17 cellular contexts compared by ENCODE assay signal in genomic region chr17:8167526-8167925, GRCh38. TPM values are rescaled to one million over a fixed set of nuclear protein-coding genes. Genes with fewer than 3 reads are reported as not detected.
DNase-seq lines count a peak whose midpoint lies in the region; ATAC-seq and TF ChIP-seq lines count a peak whose summit lies in the region.
"Had no signal": no experiment of that assay in that cellular context is flagged by ENCODE, and none has a peak within 500 bp of the region (broad histone marks: within the 10 kb centered on the region; RNA-seq: fewer than 3 reads in every experiment).

No MANE protein-coding gene starts in this region.

- ATAC-seq in CD4-positive, alpha-beta T cell (ENCODE audit: poor library complexity): no peak
- ATAC-seq in GM19395 (IDR thresholded peaks at IDR 0.05; ENCODE audit: unreplicated experiment): no peak
- ATAC-seq: CD8-positive, alpha-beta T cell; GM12878 had no signal

- TF ChIP-seq POLR2A in tibial nerve (IDR thresholded peaks at IDR 0.05): no peak

- 36 to 49% methylated on average over 3 of the region's 3 CpGs for WGBS in tibial nerve, 2 donors

- H3K9me3 Mint-ChIP-seq in CD4-positive, alpha-beta T cell: no peaks in the 10 kb centered on the region
- H3K9me3 Mint-ChIP-seq in neural crest cell: no peaks in the 10 kb centered on the region
- H3K9me3 Mint-ChIP-seq: CD8-positive, alpha-beta T cell had no signal

- no peaks in the 10 kb centered on the region for H3K9me3 ChIP-seq in CD4-positive, alpha-beta T cell (ENCODE audit: control insufficient read depth, low read length)
- no peaks in the 10 kb centered on the region for H3K9me3 ChIP-seq in tibial nerve

- peaks cover 9% of the 10 kb centered on the region for H3K36me3 Mint-ChIP-seq in CD4-positive, alpha-beta T cell (ENCODE audit: low read depth)
- no peaks in the 10 kb centered on the region for H3K36me3 Mint-ChIP-seq in neural crest cell (ENCODE audit: low read depth)
- H3K36me3 Mint-ChIP-seq: CD8-positive, alpha-beta T cell had no signal

- H3K27me3 Mint-ChIP-seq in CD4-positive, alpha-beta T cell: no peaks in the 10 kb centered on the region
- no peaks in the 10 kb centered on the region for H3K27me3 Mint-ChIP-seq in neural crest cell (ENCODE audit: low read depth)

- POLR2A ChIA-PET in CD4-positive, alpha-beta T cell (lab: Charles Lee): interaction anchor here (0.8 to 1.8 kb wide), 4 partner anchors 11 to 54 kb away, joined by 3 to 8 read pairs (median 4); no protein-coding TSS in a partner anchor
- POLR2A ChIA-PET in RWPE1 (lab: Yijun Ruan, JAX; ENCODE audit: low non-redundant PET): no interaction called here

- intact Hi-C loops in CD4-positive, alpha-beta T cell (cut with DNase I, micrococcal nuclease): no loop called here

- TF ChIP-seq CTCF in CD4-positive, alpha-beta T cell (IDR thresholded peaks at IDR 0.05): no peak
- TF ChIP-seq CTCF in RWPE1 (conservative IDR thresholded peaks at IDR 0.05; ENCODE audit: low read depth) (no peak), neural crest cell (conservative IDR thresholded peaks at IDR 0.05) (no peak), tibial nerve (IDR thresholded peaks at IDR 0.05) (no peak)

- peaks cover 33% of the 10 kb centered on the region for H3K4me1 Mint-ChIP-seq in CD4-positive, alpha-beta T cell (ENCODE audit: low read depth)
- H3K4me1 Mint-ChIP-seq in neural crest cell: peaks cover 29% of the 10 kb centered on the region

- no peak for DNase-seq in CD4-positive, alpha-beta T cell
- DNase-seq in RWPE1 (ENCODE audit: low spot score): no peak
- no peak for DNase-seq in neural crest cell (ENCODE audit: low read depth, low spot score)
- no peak for DNase-seq in tibial nerve (ENCODE audit: low spot score in 2 of 2)
- DNase-seq in SKM-1 treated with dmso at 0.1 percent for 144 hours (lab: John Stamatoyannopoulos, UW; ENCODE audit: unreplicated experiment): no peak
- no peak for DNase-seq in activated T-cell treated with anti-CD3 and anti-CD28 coated beads, Interleukin-2, amount 50 U/mL, for 48 hours
- DNase-seq: C1 segment of cervical spinal cord, DMS 273 treated with DMSO at 0.1 percent for 48 hours, DMS79, EL, GDM1, GM23248, H7, HCEC 1CT had no signal

- no peaks in the 10 kb centered on the region for H3K27me3 ChIP-seq in CD4-positive, alpha-beta T cell (ENCODE audit: control insufficient read depth, insufficient read depth, low read length)
- H3K27me3 ChIP-seq in tibial nerve: no peaks in the 10 kb centered on the region

- H3K36me3 ChIP-seq in tibial nerve: no peaks in the 10 kb centered on the region

- no peak overlapping the region for H3K27ac ChIP-seq in CD4-positive, alpha-beta T cell (ENCODE audit: low read depth, low read length)
- H3K27ac ChIP-seq in RWPE1 (peak overlapping the region; percentile 90), tibial nerve (peak overlapping the region in 3 of 4 donors; percentile 13 to 57 (median 56))
- H3K27ac ChIP-seq: GM23248 had no signal

- no peak overlapping the region for H3K4me3 ChIP-seq in tibial nerve
- H3K4me3 ChIP-seq: GM12878, GM23248 had no signal

- H3K4me1 ChIP-seq in tibial nerve: peaks cover 0 to 24% (median 16%) of the 10 kb centered on the region in 4 donors

- peak overlapping the region; percentile 39 for H3K27ac Mint-ChIP-seq in CD4-positive, alpha-beta T cell
- H3K27ac Mint-ChIP-seq in neural crest cell (ENCODE audit: unreplicated experiment): peak overlapping the region; percentile 43
- H3K27ac Mint-ChIP-seq: CD8-positive, alpha-beta T cell had no signal

- H3K4me3 Mint-ChIP-seq in CD4-positive, alpha-beta T cell: no peak overlapping the region
- no peak overlapping the region for H3K4me3 Mint-ChIP-seq in neural crest cell
- H3K4me3 Mint-ChIP-seq: CD8-positive, alpha-beta T cell had no signal

- TF ChIP-seq EP300 in tibial nerve (IDR thresholded peaks at IDR 0.05): no peak

- CTCF ChIA-PET in CD4-positive, alpha-beta T cell (lab: Charles Lee): interaction anchor here (0.8 to 1.7 kb wide), 2 partner anchors 9 to 11 kb away, joined by 3 to 5 read pairs; no protein-coding TSS in a partner anchor
- CTCF ChIA-PET in RWPE1 (lab: Yijun Ruan, JAX): interaction anchor here (0.6 to 0.7 kb wide), 2 partner anchors 87 to 276 kb away, joined by 3 read pairs; no protein-coding TSS in a partner anchor

RNA-seq across cellular contexts. Expression of gene VAMP2, which starts 4.8 kb away (rescaled TPM):
- 100 to 1,000 TPM; 351 to 366 TPM for total RNA-seq in CD4-positive, alpha-beta T cell
- 47.2 and 49.7 TPM in 2 replicates for total RNA-seq in neural crest cell
- total RNA-seq in tibial nerve: 10 to 100 TPM; 48.0 to 72.1 (median 59.0) TPM

RNA-seq across cellular contexts. Expression of gene TMEM107, which starts 8.7 kb away (rescaled TPM):
- 10 to 100 TPM; 12.2 to 12.9 TPM for total RNA-seq in CD4-positive, alpha-beta T cell
- total RNA-seq in neural crest cell (41.4 and 45.7 TPM in 2 replicates), tibial nerve (10 to 100 TPM; 28.2 to 47.1 (median 38.2) TPM)

RNA-seq across cellular contexts. Expression of gene PER1, which starts 15.3 kb away (rescaled TPM):
- 1,000 to 10,000 TPM; 1,723 to 1,794 TPM for total RNA-seq in CD4-positive, alpha-beta T cell
- total RNA-seq in neural crest cell: 38.3 and 51.6 TPM in 2 replicates
- 100 to 1,000 TPM; 157 to 328 (median 204) TPM for total RNA-seq in tibial nerve

RNA-seq across cellular contexts. Expression of gene BORCS6, which starts 22.5 kb away (rescaled TPM):
- total RNA-seq in CD4-positive, alpha-beta T cell: 1 to 10 TPM; 6.1 to 6.4 TPM
- total RNA-seq in neural crest cell: 5.5 and 5.6 TPM in 2 replicates
- total RNA-seq in tibial nerve: 10 to 100 TPM; 13.8 to 22.4 (median 19.4) TPM

RNA-seq across cellular contexts. Expression of gene AURKB, which starts 42.8 kb away (rescaled TPM):
- 1 to 10 TPM in 1 of 2 experiments, under 1 TPM in 1; 0.56 to 1.4 TPM for total RNA-seq in CD4-positive, alpha-beta T cell
- total RNA-seq in neural crest cell (176 and 186 TPM in 2 replicates), tibial nerve (10 to 100 TPM; 31.2 to 78.1 (median 39.6) TPM)

Comparison
In these comparisons a context has a peak if more than half of its experiments do, and no peak if none do; other contexts are left out.
1. RNA of gene PER1, which starts 15.3 kb away (total RNA-seq): 1,723 to 1,794 TPM in CD4-positive, alpha-beta T cell; 157 to 328 TPM in tibial nerve and 38.3 to 51.6 TPM in neural crest cell; every median in the first group is over 4 times any median in the second.